30 cellular contexts compared by ENCODE assay signal in genomic region chr1:21654209-21654608, GRCh38.
"Had no signal": no experiment of that assay in that cellular context is flagged by ENCODE, and none has a peak within 500 bp of the region (broad histone marks: within the 10 kb centered on the region; RNA-seq: fewer than 3 reads in every experiment).

No MANE protein-coding gene starts in this region.

- H3K27me3 ChIP-seq: adrenal gland, body of pancreas had no signal

- DNase-seq: activated CD4-positive, alpha-beta T cell treated with anti-CD3 and anti-CD28 coated beads for 48 hours; activated CD4-positive, alpha-beta T cell treated with anti-CD3 and anti-CD28 coated beads, Interleukin-2, amount 50 U/mL, for 4 hours; activated CD4-positive, CD25-positive, alpha-beta regulatory T cell treated with anti-CD3 and anti-CD28 coated beads, Interleukin-2, amount 50 U/mL, for 72 hours; activated CD8-positive, alpha-beta memory T cell treated with anti-CD3 and anti-CD28 coated beads, Interleukin-2, amount 50 U/mL, for 48 hours; activated CD8-positive, alpha-beta T cell treated with anti-CD3 and anti-CD28 coated beads, Interleukin-2, amount 10 ng/mL, durations not matched to agents 7 days and 5 days; activated naive CD4-positive, alpha-beta T cell treated with anti-CD3 and anti-CD28 coated beads, Interleukin-2, amount 50 U/mL, for 16 hours; activated naive CD8-positive, alpha-beta T cell treated with anti-CD3 and anti-CD28 coated beads, Interleukin-2, amount 10 ng/mL, durations not matched to agents 7 days and 5 days; activated T-cell treated with anti-CD3 and anti-CD28 coated beads, Interleukin-2, amount 50 U/mL, for 1 hour; adrenal gland; cerebellar nuclear complex; KG1; NCI-H1048; NCI-H1694; NCI-H2029; NCI-H2107; NCI-H2171 treated with DMSO at 0.1 percent for 48 hours; NCI-H226; NCI-H526; NCI-H82; NK-92 treated with Interleukin-12 subunit alpha and Interleukin-12 subunit beta, amount 100 ng/mL, for 24 hours; PC-3; SHP77; T-helper 17 cell; T-helper 9 cell had no signal

- H3K4me3 Mint-ChIP-seq: activated CD8-positive, alpha-beta T cell treated with anti-CD3 and anti-CD28 coated beads, Interleukin-2, amount 10 ng/mL, durations not matched to agents 7 days and 5 days; activated naive CD8-positive, alpha-beta T cell treated with anti-CD3 and anti-CD28 coated beads, Interleukin-2, amount 10 ng/mL, durations not matched to agents 7 days and 5 days; T-helper 17 cell; WTC11 had no signal

- H3K4me3 ChIP-seq: adrenal gland, ascending aorta, body of pancreas, cardiac muscle cell, SJSA1 had no signal

- ATAC-seq: activated CD8-positive, alpha-beta T cell treated with anti-CD3 and anti-CD28 coated beads, Interleukin-2, amount 10 ng/mL, durations not matched to agents 7 days and 5 days; body of pancreas; PC-3; T-helper 17 cell; WTC11 had no signal

- H3K27me3 Mint-ChIP-seq: T-helper 17 cell had no signal

- H3K27ac Mint-ChIP-seq: activated CD8-positive, alpha-beta T cell treated with anti-CD3 and anti-CD28 coated beads, Interleukin-2, amount 10 ng/mL, durations not matched to agents 7 days and 5 days; activated naive CD8-positive, alpha-beta T cell treated with anti-CD3 and anti-CD28 coated beads, Interleukin-2, amount 10 ng/mL, durations not matched to agents 7 days and 5 days; T-helper 17 cell; WTC11 had no signal

- FAIRE-seq: RCC 7860 had no signal

- H3K9me3 ChIP-seq: adrenal gland, ascending aorta, body of pancreas had no signal

- H3K36me3 ChIP-seq: adrenal gland, ascending aorta, cardiac muscle cell, SJSA1 had no signal

- H3K27ac ChIP-seq: adrenal gland, ascending aorta, body of pancreas, cardiac muscle cell, SJSA1 had no signal

- H3K9me3 Mint-ChIP-seq: activated naive CD8-positive, alpha-beta T cell treated with anti-CD3 and anti-CD28 coated beads, Interleukin-2, amount 10 ng/mL, durations not matched to agents 7 days and 5 days; WTC11 had no signal

- H3K36me3 Mint-ChIP-seq: WTC11 had no signal
